ENCODE assay signal across 8 cellular contexts in the genomic region with DNA sequence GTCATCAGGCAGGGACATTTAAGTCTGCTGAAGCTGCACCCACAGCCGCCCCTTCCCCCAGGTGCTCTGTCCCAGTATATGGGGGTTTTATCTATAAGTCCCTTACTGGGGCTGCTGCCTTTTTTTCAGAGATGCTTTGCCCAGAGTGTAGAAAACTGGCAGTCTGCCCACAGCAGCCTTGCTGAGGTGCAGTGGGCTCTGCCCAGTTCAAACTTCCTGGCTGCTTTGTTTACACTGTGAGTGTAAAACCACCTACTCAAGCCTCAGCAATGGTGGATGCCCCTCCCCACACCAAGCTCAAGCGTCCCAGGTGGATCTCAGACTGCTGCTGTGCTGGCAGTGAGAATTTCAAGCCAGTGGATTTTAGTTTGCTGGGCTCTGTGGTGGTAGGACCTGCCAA.
DNase-seq lines count a peak whose midpoint lies in the region; ATAC-seq and TF ChIP-seq lines count a peak whose summit lies in the region.
"Not testable (repeated sequence)": the region's sequence is repeated elsewhere in the genome, so short reads cannot be mapped to it uniquely, and the experiment has no call there.

No MANE protein-coding gene starts in this region.

- ATAC-seq in CD4-positive, CD25-positive, alpha-beta regulatory T cell (ENCODE audit: low read depth in 2 of 2), result not testable (repeated sequence)

- H3K9me3 ChIP-seq in CD4-positive, CD25-positive, alpha-beta regulatory T cell (ENCODE audit: control insufficient read depth in 2 of 2, low read length in 2 of 2); parathyroid adenoma (ENCODE audit: control insufficient read depth, low read length): not testable (repeated sequence)

- TF ChIP-seq CTCF in epithelial cell of esophagus (IDR thresholded peaks at IDR 0.05; ENCODE audit: insufficient read depth, low read depth, low read length, missing control alignments); parathyroid adenoma (IDR thresholded peaks at IDR 0.05): not testable (repeated sequence)

- not testable (repeated sequence) for H3K36me3 Mint-ChIP-seq in CD4-positive, CD25-positive, alpha-beta regulatory T cell

- H3K36me3 ChIP-seq in CD4-positive, CD25-positive, alpha-beta regulatory T cell (ENCODE audit: control insufficient read depth, insufficient read depth, low read length); parathyroid adenoma (ENCODE audit: control insufficient read depth, insufficient read depth, low read length): not testable (repeated sequence)

- peaks cover 0 to 10% (median 3%) of the 10 kb centered on the region in 7 donors for H3K9me3 Mint-ChIP-seq in CD4-positive, CD25-positive, alpha-beta regulatory T cell

- H3K4me3 ChIP-seq in CD4-positive, CD25-positive, alpha-beta regulatory T cell (ENCODE audit: low read depth, low read length), result peak overlapping the region; percentile 24
- not testable (repeated sequence) for H3K4me3 ChIP-seq in epithelial cell of esophagus (ENCODE audit: low read length); parathyroid adenoma (ENCODE audit: low read depth, low read length)

- peaks cover 20% of the 10 kb centered on the region for H3K4me1 ChIP-seq in CD4-positive, CD25-positive, alpha-beta regulatory T cell (ENCODE audit: control insufficient read depth, insufficient read depth, low read length, poor library complexity, severe bottlenecking)
- H3K4me1 ChIP-seq in parathyroid adenoma, result not testable (repeated sequence)

- H3K27ac Mint-ChIP-seq in CD4-positive, CD25-positive, alpha-beta regulatory T cell, result peak overlapping the region in 1 of 3 donors; percentile 83

- H3K27me3 ChIP-seq in CD4-positive, CD25-positive, alpha-beta regulatory T cell (ENCODE audit: control insufficient read depth, insufficient read depth, low read length); parathyroid adenoma (ENCODE audit: control insufficient read depth, insufficient read depth, low read length): not testable (repeated sequence)

- H3K4me3 Mint-ChIP-seq in CD4-positive, CD25-positive, alpha-beta regulatory T cell, result peak overlapping the region in 3 of 4 donors; percentile 27 to 62 (median 55)

- peak in 2 of 3 donors; percentile 29 to 34 for DNase-seq in CD4-positive, CD25-positive, alpha-beta regulatory T cell
- DNase-seq in DMS53 (lab: John Stamatoyannopoulos, UW) (peak; percentile 74), NCI-H1105 treated with DMSO at 0.1 percent for 48 hours (lab: John Stamatoyannopoulos, UW) (peak; percentile 17), NCI-H345 treated with DMSO at 0.1 percent for 48 hours (lab: John Stamatoyannopoulos, UW; ENCODE audit: unreplicated experiment) (peak; percentile 44), SHP77 treated with DMSO at 0.1 percent for 48 hours (lab: John Stamatoyannopoulos, UW) (peak; percentile 21), epithelial cell of esophagus (ENCODE audit: low read depth) (peak; percentile 1)
- peak; percentile 41 for DNase-seq in activated effector memory CD4-positive, alpha-beta T cell treated with Interleukin-2 at 50 U/mL for 16 hours

- H3K27ac ChIP-seq in CD4-positive, CD25-positive, alpha-beta regulatory T cell (ENCODE audit: insufficient read depth, low read length, poor library complexity, severe bottlenecking); parathyroid adenoma: not testable (repeated sequence)

- H3K27me3 Mint-ChIP-seq in CD4-positive, CD25-positive, alpha-beta regulatory T cell, result peaks cover 16% of the 10 kb centered on the region

- H3K4me1 Mint-ChIP-seq in CD4-positive, CD25-positive, alpha-beta regulatory T cell, result peaks cover 0 to 11% (median 2%) of the 10 kb centered on the region in 4 donors

- not testable (repeated sequence) for H3K9ac ChIP-seq in parathyroid adenoma

- peak overlapping the region; percentile 25 for H2AFZ ChIP-seq in parathyroid adenoma

- H3K4me2 ChIP-seq in parathyroid adenoma (ENCODE audit: low read length), result not testable (repeated sequence)

- not testable (repeated sequence) for H3K79me2 ChIP-seq in parathyroid adenoma

Comparison
In these comparisons a context has a peak if more than half of its experiments do, and no peak if none do; other contexts are left out.
1. DNase-seq: peak in every context shown above with its lines; median percentile 74 in DMS53; 44 in NCI-H345 treated with DMSO at 0.1 percent for 48 hours; 41 in activated effector memory CD4-positive, alpha-beta T cell treated with Interleukin-2 at 50 U/mL for 16 hours; 32 in CD4-positive, CD25-positive, alpha-beta regulatory T cell; 21 in SHP77 treated with DMSO at 0.1 percent for 48 hours; 17 in NCI-H1105 treated with DMSO at 0.1 percent for 48 hours; 1 in epithelial cell of esophagus.